ENCODE assay signal across 14 cellular contexts in the genomic region with DNA sequence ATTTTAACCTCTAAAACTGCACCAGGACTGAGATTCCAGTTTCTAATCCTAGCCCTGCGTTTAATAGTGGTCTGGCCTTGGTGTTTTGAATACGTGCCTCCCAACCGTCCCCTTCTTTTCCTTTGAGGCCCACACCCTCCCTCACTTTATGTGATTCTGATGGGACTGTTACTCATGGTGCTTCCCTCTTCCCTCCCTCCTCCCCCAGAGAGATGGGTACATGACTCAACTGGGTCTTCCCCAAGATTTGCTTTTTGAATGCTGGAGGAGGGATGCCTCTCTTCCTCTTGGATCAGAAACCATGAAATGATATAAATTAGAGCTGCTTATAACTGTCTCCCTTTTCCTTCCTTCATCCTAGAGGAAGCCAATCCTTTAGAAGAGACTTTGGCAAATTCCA. TPM values are rescaled to one million over a fixed set of nuclear protein-coding genes. Genes with fewer than 3 reads are reported as not detected.
A peak's percentile ranks its signal among the peaks of the same experiment; 100 is the strongest.
DNase-seq lines count a peak whose midpoint lies in the region; ATAC-seq, FAIRE-seq and TF ChIP-seq lines count a peak whose summit lies in the region.
"Had no signal": no experiment of that assay in that cellular context is flagged by ENCODE, and none has a peak within 500 bp of the region (broad histone marks: within the 10 kb centered on the region; RNA-seq: fewer than 3 reads in every experiment).

No MANE protein-coding gene starts in this region.

- ATAC-seq in GM18868 (IDR thresholded peaks at IDR 0.05; ENCODE audit: unreplicated experiment) = peak; percentile 61
- peak; percentile 73 for ATAC-seq in IMR-90 (ENCODE audit: low read depth)
- no peak for ATAC-seq in pancreas
- ATAC-seq: activated CD8-positive, alpha-beta memory T cell treated with anti-CD3 and anti-CD28 coated beads, Interleukin-2, amount 10 ng/mL, durations not matched to agents 7 days and 5 days; right cardiac atrium had no signal

- no CpG with 5 or more reads among the region's 3 CpGs for WGBS in IMR-90 (ENCODE audit: extremely low coverage in 2 of 2, insufficient read length in 1 of 2), 2 experiments
- 62 to 87% methylated on average over 3 of the region's 3 CpGs for WGBS in pancreas, 2 donors

- no peaks in the 10 kb centered on the region for H3K9me3 Mint-ChIP-seq in mesothelial cell of epicardium
- H3K9me3 Mint-ChIP-seq: CD4-positive, alpha-beta T cell; stimulated activated naive CD8-positive, alpha-beta T cell treated with anti-CD3 and anti-CD28 coated beads, Interleukin-15, Interleukin-2, amounts not matched to agents 100 ng/mL and 50 ng/mL, for 24 hours had no signal

- TF ChIP-seq POLR2A in IMR-90 (IDR thresholded peaks at IDR 0.05; ENCODE audit: low read depth, low read length) = no peak

- H2BK120ac ChIP-seq in IMR-90 (ENCODE audit: low read depth, low read length) = no peak overlapping the region

- dilution Hi-C loops in IMR-90 (cut with HindIII; ENCODE audit: low sequenced_read_pairs, unreplicated experiment) = no loop called here

- in situ Hi-C loops in IMR-90 (cut with MboI; ENCODE audit: low sequenced_read_pairs) = loop anchor here (25.0 kb wide), 1 partner anchor 1389 kb away; no protein-coding TSS in a partner anchor

- TF ChIP-seq RAD21 in IMR-90 (IDR thresholded peaks at IDR 0.05; ENCODE audit: low read length) = no peak

- no peak overlapping the region for H3K56ac ChIP-seq in IMR-90 (ENCODE audit: extremely low read depth, insufficient read depth, low read length)

- POLR2A ChIA-PET in IMR-90 (lab: Charles Lee; ENCODE audit: unreplicated experiment) = no interaction called here

- no peak overlapping the region for H3K9ac ChIP-seq in IMR-90 (ENCODE audit: low read depth, low read length)

- no peak for FAIRE-seq in pancreas (lab: Jason Lieb, UNC)

- no peak overlapping the region; the same call in 1 of the 2 replicates for H3K14ac ChIP-seq in IMR-90 (replicated peaks; ENCODE audit: low read depth, low read length)

- CTCF ChIA-PET in IMR-90 (lab: Yijun Ruan, JAX) = interaction anchor here (0.6 to 1.3 kb wide), 2 partner anchors 91 to 108 kb away, joined by 3 to 4 read pairs; a partner anchor contains a TSS

- no peaks in the 10 kb centered on the region for H3K9me3 ChIP-seq in IMR-90 (ENCODE audit: control insufficient read depth, insufficient read depth, low read length)
- no peaks in the 10 kb centered on the region for H3K9me3 ChIP-seq in osteoblast (ENCODE audit: low read depth, low read length)
- no peaks in the 10 kb centered on the region for H3K9me3 ChIP-seq in pancreas

- H3K4me1 Mint-ChIP-seq in mesothelial cell of epicardium = peaks cover 7% of the 10 kb centered on the region
- H3K4me1 Mint-ChIP-seq: activated CD8-positive, alpha-beta memory T cell treated with anti-CD3 and anti-CD28 coated beads, Interleukin-2, amount 10 ng/mL, durations not matched to agents 7 days and 5 days had no signal

- no peak overlapping the region for H2BK15ac ChIP-seq in IMR-90 (ENCODE audit: low read depth, low read length)

- H3K79me1 ChIP-seq in IMR-90 (ENCODE audit: low read depth in 1 of 2, low read length in 2 of 2) = no peaks in the 10 kb centered on the region

- no peak overlapping the region for H3K23ac ChIP-seq in IMR-90 (ENCODE audit: low read depth, low read length)

- intact Hi-C loops in IMR-90 (cut with micrococcal nuclease) = no loop called here
- intact Hi-C loops in pancreas (cut with DNase I) = no loop called here

- H3K18ac ChIP-seq in IMR-90 (ENCODE audit: low read depth, low read length) = no peak overlapping the region

- H3K27me3 ChIP-seq in IMR-90 (ENCODE audit: control insufficient read depth, insufficient read depth, low read length) = no peaks in the 10 kb centered on the region
- no peaks in the 10 kb centered on the region for H3K27me3 ChIP-seq in osteoblast (ENCODE audit: insufficient read depth, low read length)
- no peaks in the 10 kb centered on the region for H3K27me3 ChIP-seq in pancreas

- H3K27me3 Mint-ChIP-seq in mesothelial cell of epicardium (ENCODE audit: low read depth) = no peaks in the 10 kb centered on the region
- H3K27me3 Mint-ChIP-seq: CD4-positive, alpha-beta T cell; stimulated activated naive CD8-positive, alpha-beta T cell treated with anti-CD3 and anti-CD28 coated beads, Interleukin-15, Interleukin-2, amounts not matched to agents 100 ng/mL and 50 ng/mL, for 24 hours had no signal

- TF ChIP-seq CTCF in IMR-90 (conservative IDR thresholded peaks at IDR 0.05; ENCODE audit: low read depth, low read length) (no peak), osteoblast (IDR thresholded peaks at IDR 0.05; ENCODE audit: extremely low read depth, low read depth, low read length) (no peak), mesothelial cell of epicardium (IDR thresholded peaks at IDR 0.05; ENCODE audit: unreplicated experiment) (no peak), pancreas (IDR thresholded peaks at IDR 0.05) (no peak)

- H2AFZ ChIP-seq in IMR-90 (replicated peaks; ENCODE audit: low read length, poor library complexity) = peak overlapping the region; percentile 80
- H2AFZ ChIP-seq in osteoblast (ENCODE audit: low read length) = no peak overlapping the region

- no TSS peak for BruUV-seq in IMR-90 (replicated peaks; lab: Mats Ljungman, UMichigan)

- DNase-seq in IMR-90 = peak; percentile 69
- peak; percentile 10 for DNase-seq in dermis blood vessel endothelial cell
- peak; percentile 96 for DNase-seq in osteoblast (ENCODE audit: insufficient read length, low spot score, missing footprints)
- no peak for DNase-seq in mesothelial cell of epicardium (ENCODE audit: low spot score in 2 of 2, unreplicated experiment in 2 of 2)
- no peak for DNase-seq in NCI-H69 (lab: John Stamatoyannopoulos, UW)
- no peak for DNase-seq in pancreas
- DNase-seq: activated CD8-positive, alpha-beta memory T cell treated with anti-CD3 and anti-CD28 coated beads, Interleukin-2, amount 10 ng/mL, durations not matched to agents 7 days and 5 days; activated naive CD4-positive, alpha-beta T cell treated with anti-CD3 and anti-CD28 coated beads, Interleukin-2, amount 50 U/mL, for 16 hours; CD4-positive, alpha-beta T cell; NCI-H2029 treated with DMSO at 0.1 percent for 48 hours; right cardiac atrium; Right ventricle myocardium superior had no signal

- H3K4me2 ChIP-seq in IMR-90 (ENCODE audit: low read depth, low read length) = no peak overlapping the region
- H3K4me2 ChIP-seq in osteoblast (ENCODE audit: insufficient read depth, low read length) = peak overlapping the region; percentile 39

- no peaks in the 10 kb centered on the region for H3K36me3 Mint-ChIP-seq in mesothelial cell of epicardium
- H3K36me3 Mint-ChIP-seq: activated CD8-positive, alpha-beta memory T cell treated with anti-CD3 and anti-CD28 coated beads, Interleukin-2, amount 10 ng/mL, durations not matched to agents 7 days and 5 days had no signal

- no peak overlapping the region for H3K4me3 Mint-ChIP-seq in mesothelial cell of epicardium
- H3K4me3 Mint-ChIP-seq: activated CD8-positive, alpha-beta memory T cell treated with anti-CD3 and anti-CD28 coated beads, Interleukin-2, amount 10 ng/mL, durations not matched to agents 7 days and 5 days; CD4-positive, alpha-beta T cell; stimulated activated naive CD8-positive, alpha-beta T cell treated with anti-CD3 and anti-CD28 coated beads, Interleukin-15, Interleukin-2, amounts not matched to agents 100 ng/mL and 50 ng/mL, for 24 hours had no signal

- no peaks in the 10 kb centered on the region for H3K36me3 ChIP-seq in IMR-90 (ENCODE audit: control insufficient read depth, insufficient read depth, low read length)
- no peaks in the 10 kb centered on the region for H3K36me3 ChIP-seq in osteoblast (ENCODE audit: insufficient read depth, low read length)
- no peaks in the 10 kb centered on the region for H3K36me3 ChIP-seq in pancreas

- H3K9me1 ChIP-seq in IMR-90 (ENCODE audit: insufficient read depth, low read length) = no peaks in the 10 kb centered on the region

- no peak overlapping the region for H4K8ac ChIP-seq in IMR-90 (ENCODE audit: low read depth in 2 of 2, low read length in 2 of 2)

- no peaks in the 10 kb centered on the region for H3K4me1 ChIP-seq in IMR-90 (ENCODE audit: control insufficient read depth, insufficient read depth, low read length)
- peaks cover 4% of the 10 kb centered on the region for H3K4me1 ChIP-seq in osteoblast (ENCODE audit: insufficient read depth, low read length)
- no peaks in the 10 kb centered on the region for H3K4me1 ChIP-seq in pancreas

- H2BK5ac ChIP-seq in IMR-90 (ENCODE audit: low read depth, low read length, poor library complexity, severe bottlenecking) = no peak overlapping the region

- no peak overlapping the region for H4K91ac ChIP-seq in IMR-90 (ENCODE audit: insufficient read depth, low read depth, low read length)

- H4K5ac ChIP-seq in IMR-90 (ENCODE audit: low read depth, low read length) = no peak overlapping the region

- H2BK20ac ChIP-seq in IMR-90 (ENCODE audit: low read depth, low read length) = no peak overlapping the region

- no peak overlapping the region for H3K27ac ChIP-seq in IMR-90 (ENCODE audit: insufficient read depth, low read length)
- no peak overlapping the region for H3K27ac ChIP-seq in osteoblast (ENCODE audit: low read depth, low read length)
- H3K27ac ChIP-seq in pancreas = no peak overlapping the region

- no peak overlapping the region for H3K4ac ChIP-seq in IMR-90 (ENCODE audit: low read depth, low read length)

- H2AK5ac ChIP-seq in IMR-90 (ENCODE audit: low read depth, low read length) = no peak overlapping the region

- H3K27ac Mint-ChIP-seq in mesothelial cell of epicardium = no peak overlapping the region
- H3K27ac Mint-ChIP-seq: activated CD8-positive, alpha-beta memory T cell treated with anti-CD3 and anti-CD28 coated beads, Interleukin-2, amount 10 ng/mL, durations not matched to agents 7 days and 5 days; CD4-positive, alpha-beta T cell; stimulated activated naive CD8-positive, alpha-beta T cell treated with anti-CD3 and anti-CD28 coated beads, Interleukin-15, Interleukin-2, amounts not matched to agents 100 ng/mL and 50 ng/mL, for 24 hours had no signal

- H3K79me2 ChIP-seq in osteoblast (ENCODE audit: insufficient read depth, low read length) = no peaks in the 10 kb centered on the region

- H3K4me3 ChIP-seq in IMR-90 (ENCODE audit: insufficient read depth, low read depth, low read length) (no peak overlapping the region), osteoblast (ENCODE audit: insufficient read depth, low read length) (no peak overlapping the region), pancreas (no peak overlapping the region)

- H4K20me1 ChIP-seq in IMR-90 (ENCODE audit: insufficient read depth, low read length) = no peaks in the 10 kb centered on the region
- H4K20me1 ChIP-seq in osteoblast (ENCODE audit: insufficient read depth, low read length) = no peaks in the 10 kb centered on the region

- H2AK9ac ChIP-seq in IMR-90 (replicated peaks; ENCODE audit: low read depth, low read length, poor library complexity) = no peak overlapping the region

RNA-seq across cellular contexts. Expression of a gene that starts 8.2 kb away (rescaled TPM):
- total RNA-seq in IMR-90 (2012; rRNA removed) = 12.2 and 21.1 TPM in 2 replicates
- polyA plus RNA-seq in IMR-90 (2012; rRNA removed) = 6.5 and 9.7 TPM in 2 replicates
- polyA plus RNA-seq in IMR-90 (2012; cell fraction: cytosol; rRNA removed) = 4.6 and 5.1 TPM in 2 replicates
- 6.4 and 8.1 TPM in 2 replicates for polyA plus RNA-seq in IMR-90 (2012; cell fraction: nucleus; rRNA removed; ENCODE audit: low replicate concordance)
- total RNA-seq in dermis blood vessel endothelial cell = 14.3 and 37.1 TPM in 2 replicates
- 25.6 and 29.3 TPM in 2 replicates for total RNA-seq in osteoblast
- total RNA-seq in mesothelial cell of epicardium = 57.1 to 58.5 TPM (median 58.2 TPM) in 3 replicates
- total RNA-seq in pancreas = 10 to 100 TPM; 11.7 to 25.6 (median 16.2) TPM
- 1 to 10 TPM; 3.6 to 5.5 TPM for polyA plus RNA-seq in pancreas

Comparison
In these comparisons a context has a peak if more than half of its experiments do, and no peak if none do; other contexts are left out.
1. ATAC-seq: peak in GM18868 (single experiment) and IMR-90 (single experiment); none in pancreas (0 of 4).
2. DNase-seq: peak in IMR-90 (single experiment), dermis blood vessel endothelial cell (single experiment) and osteoblast (single experiment); none in mesothelial cell of epicardium (0 of 2), NCI-H69 (single experiment) and pancreas (0 of 6).